20 cellular contexts compared by ENCODE assay signal in the genomic region with DNA sequence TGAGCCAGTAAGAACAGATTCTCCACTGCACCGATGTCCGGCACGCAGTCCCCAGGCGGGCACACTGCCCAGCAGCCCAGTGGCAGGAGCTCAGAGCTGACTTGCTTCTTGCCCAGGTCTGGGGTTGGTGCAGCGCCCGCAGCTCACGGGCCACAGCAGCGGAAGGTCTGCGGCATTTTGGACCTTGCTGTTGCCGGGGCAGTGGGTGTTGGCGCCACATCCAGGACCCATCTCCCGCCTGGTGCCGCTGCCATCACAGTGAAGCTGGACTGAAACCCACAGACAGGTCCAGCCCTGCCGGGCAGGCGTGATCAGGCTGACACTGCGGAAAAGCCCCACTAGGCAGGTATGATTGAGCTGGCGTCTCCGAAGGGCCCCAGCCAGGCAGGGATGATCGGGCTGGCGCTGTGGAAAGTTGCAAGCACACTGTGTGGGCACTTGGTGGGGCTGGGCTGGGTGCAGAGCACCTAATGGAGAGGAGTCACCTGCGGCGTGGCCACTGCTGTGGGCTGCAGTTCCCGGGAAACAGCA.
DNase-seq lines count a peak whose midpoint lies in the region; ATAC-seq and TF ChIP-seq lines count a peak whose summit lies in the region.
"Had no signal": no experiment of that assay in that cellular context is flagged by ENCODE, and none has a peak within 500 bp of the region (broad histone marks: within the 10 kb centered on the region; RNA-seq: fewer than 3 reads in every experiment).

No MANE protein-coding gene starts in this region.

- no peaks in the 10 kb centered on the region for H3K36me3 ChIP-seq in neuronal stem cell (replicated peaks in 1 of 2; ENCODE audit: control insufficient read depth in 2 of 2, insufficient read depth in 2 of 2, low read length in 2 of 2)

- H3K4ac ChIP-seq in neuronal stem cell (ENCODE audit: low read length): no peak overlapping the region

- no peak overlapping the region for H3K14ac ChIP-seq in neuronal stem cell (ENCODE audit: low read length)

- H3K27ac ChIP-seq in coronary artery (no peak overlapping the region), neuronal stem cell (replicated peaks; ENCODE audit: low read length) (no peak overlapping the region)
- H3K27ac ChIP-seq: A549, C4-2B had no signal

- no peak overlapping the region for H3K9ac ChIP-seq in neuronal stem cell (ENCODE audit: low read depth, low read length, poor library complexity)

- no peak overlapping the region for H2AFZ ChIP-seq in neuronal stem cell (ENCODE audit: low read length)
- H2AFZ ChIP-seq: GM23338 had no signal

- H3K4me2 ChIP-seq in neuronal stem cell (ENCODE audit: insufficient read depth, low read length, poor library complexity, severe bottlenecking): no peak overlapping the region
- H3K4me2 ChIP-seq: A549, GM23338 had no signal

- peaks cover 0 to 32% (median 0%) of the 10 kb centered on the region in 3 experiments for H3K27me3 ChIP-seq in neuronal stem cell (ENCODE audit: control insufficient read depth in 3 of 3, insufficient read depth in 3 of 3, low read depth in 1 of 3, low read length in 3 of 3)

- peaks cover 2 to 13% of the 10 kb centered on the region in 2 donors for H3K4me1 ChIP-seq in neuronal stem cell (ENCODE audit: control insufficient read depth in 2 of 2, insufficient read depth in 1 of 2, low read depth in 1 of 2, low read length in 2 of 2)
- H3K4me1 ChIP-seq: A549 had no signal

- H3K4me3 ChIP-seq in coronary artery: no peak overlapping the region
- no peak overlapping the region for H3K4me3 ChIP-seq in neuronal stem cell (ENCODE audit: low read length in 2 of 2)
- H3K4me3 ChIP-seq: A549, GM12878, GM23338 had no signal

- H2BK15ac ChIP-seq in neuronal stem cell (ENCODE audit: low read length): peak overlapping the region; percentile 51

- DNase-seq in activated effector memory CD4-positive, alpha-beta T cell treated with anti-CD3 and anti-CD28 coated beads, Interleukin-2, amount 50 U/mL, for 16 hours: peak; percentile 54
- DNase-seq in activated effector memory CD4-positive, alpha-beta T cell treated with Interleukin-2 at 50 U/mL for 16 hours: no peak
- DNase-seq in AG20443 (ENCODE audit: low spot score): peak; percentile 6
- peak; percentile 52 for DNase-seq in coronary artery (ENCODE audit: low spot score)
- DNase-seq in neuronal stem cell (ENCODE audit: low spot score): no peak
- DNase-seq in UCSD-AML1 (lab: John Stamatoyannopoulos, UW; ENCODE audit: unreplicated experiment): no peak
- DNase-seq: GDM1, KBM-7, NCI-H1417 treated with DMSO at 0.1 percent for 48 hours, NCI-H2029, NCI-H2171 treated with DMSO at 0.1 percent for 48 hours, NCI-H446 treated with DMSO at 0.1 percent for 48 hours, NCI-H748 treated with DMSO at 0.1 percent for 48 hours, OCI-M1 had no signal

- no peak overlapping the region for H2BK120ac ChIP-seq in neuronal stem cell (ENCODE audit: low read depth, low read length)

- H2BK12ac ChIP-seq in neuronal stem cell (ENCODE audit: low read length): no peak overlapping the region

- ATAC-seq in HG02973 (IDR thresholded peaks at IDR 0.05; ENCODE audit: unreplicated experiment) (no peak), GM19455 (IDR thresholded peaks at IDR 0.05; ENCODE audit: unreplicated experiment) (no peak)
- ATAC-seq: A549, GM12878, GM23338 had no signal

- peak overlapping the region; percentile 37 for H3K23ac ChIP-seq in neuronal stem cell (ENCODE audit: low read depth, low read length, poor library complexity)

- peak overlapping the region; percentile 27 for H3K18ac ChIP-seq in neuronal stem cell (ENCODE audit: low read length)

- H4K8ac ChIP-seq in neuronal stem cell (ENCODE audit: low read depth, low read length): no peak overlapping the region

- H2BK5ac ChIP-seq in neuronal stem cell (ENCODE audit: low read length): no peak overlapping the region

- H3K9me3 ChIP-seq in neuronal stem cell (replicated peaks in 1 of 2; ENCODE audit: control insufficient read depth in 2 of 2, insufficient read depth in 1 of 2, low read depth in 1 of 2, low read length in 2 of 2): no peaks in the 10 kb centered on the region
- H3K9me3 ChIP-seq: A549 had no signal

- no peak overlapping the region for H4K91ac ChIP-seq in neuronal stem cell (ENCODE audit: low read depth, low read length, poor library complexity)

- no peaks in the 10 kb centered on the region for H3K79me1 ChIP-seq in neuronal stem cell (ENCODE audit: low read depth, low read length)

- WGBS in neuronal stem cell (ENCODE audit: extremely low coverage in 2 of 2, insufficient read length in 2 of 2, insufficient replicate concordance in 1 of 2), 2 donors: no CpG with 5 or more reads among the region's 23 CpGs

- TF ChIP-seq CTCF in coronary artery (IDR thresholded peaks at IDR 0.05): no peak

- peak overlapping the region; percentile 32 for H2AK5ac ChIP-seq in neuronal stem cell (ENCODE audit: low read depth, low read length)

Comparison
In these comparisons a context has a peak if more than half of its experiments do, and no peak if none do; other contexts are left out.
1. DNase-seq: peak in activated effector memory CD4-positive, alpha-beta T cell treated with anti-CD3 and anti-CD28 coated beads, Interleukin-2, amount 50 U/mL, for 16 hours (single experiment), AG20443 (single experiment) and coronary artery (single experiment); none in activated effector memory CD4-positive, alpha-beta T cell treated with Interleukin-2 at 50 U/mL for 16 hours (single experiment), neuronal stem cell (single experiment) and UCSD-AML1 (single experiment).